In the genomic region with DNA sequence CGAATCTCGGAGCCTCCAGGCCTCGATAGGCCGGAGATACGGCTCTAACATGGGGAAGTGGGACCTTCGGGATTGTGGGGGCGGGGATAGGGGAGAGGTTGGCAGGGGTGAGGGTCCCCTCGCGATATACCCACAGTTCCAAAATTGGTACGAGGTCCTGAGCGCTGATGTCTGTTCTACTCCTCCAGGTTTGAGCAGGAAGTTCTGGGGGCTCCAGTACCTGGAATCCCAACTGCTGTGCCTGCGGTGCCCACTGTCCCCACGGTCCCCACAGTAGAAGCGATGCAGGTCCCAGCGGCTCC, we compare ENCODE assay signal across 8 cellular contexts. TPM values are rescaled to one million over a fixed set of nuclear protein-coding genes. Genes with fewer than 3 reads are reported as not detected.
DNase-seq lines count a peak whose midpoint lies in the region; ATAC-seq and TF ChIP-seq lines count a peak whose summit lies in the region.

No MANE protein-coding gene starts in this region.

- no peaks in the 10 kb centered on the region for H3K27me3 ChIP-seq in GM06990 (replicated peaks; ENCODE audit: control insufficient read depth, insufficient read depth, low read length)
- no peaks in the 10 kb centered on the region for H3K27me3 ChIP-seq in endocrine pancreas (ENCODE audit: control insufficient read depth, insufficient read depth, low read length)

- ATAC-seq in GM19395 (IDR thresholded peaks at IDR 0.05; ENCODE audit: unreplicated experiment) (no peak), esophagus mucosa (no peak)

- H3K36me3 ChIP-seq in GM06990 (ENCODE audit: control insufficient read depth, insufficient read depth, low read length) (peaks cover 26% of the 10 kb centered on the region), endocrine pancreas (ENCODE audit: control insufficient read depth, insufficient read depth, low read length) (peaks cover 3% of the 10 kb centered on the region)

- no peaks in the 10 kb centered on the region for H3K9me3 ChIP-seq in endocrine pancreas (ENCODE audit: control insufficient read depth, low read length)

- H3K4me3 ChIP-seq in GM06990 (replicated peaks; ENCODE audit: low read depth, low read length) (peak overlapping the region; percentile 98), LNCaP clone FGC (ENCODE audit: low read depth, low read length) (peak overlapping the region; percentile 100), endocrine pancreas (ENCODE audit: control insufficient read depth, insufficient read depth, low read length) (peak overlapping the region; percentile 51)

- TF ChIP-seq CTCF in GM06990 (IDR thresholded peaks at IDR 0.05; ENCODE audit: insufficient read depth, low read length, poor library complexity, severe bottlenecking), result no peak
- no peak for TF ChIP-seq CTCF in LNCaP clone FGC (IDR thresholded peaks at IDR 0.05; ENCODE audit: control insufficient read depth, extremely low read depth, insufficient read depth)
- TF ChIP-seq CTCF in osteocyte (IDR thresholded peaks at IDR 0.05), result no peak

- no peaks in the 10 kb centered on the region for H3K4me1 ChIP-seq in endocrine pancreas (ENCODE audit: control insufficient read depth, insufficient read depth, low read length)

- H3K9me3 Mint-ChIP-seq in osteocyte (ENCODE audit: unreplicated experiment), result no peaks in the 10 kb centered on the region

- H3K9ac ChIP-seq in endocrine pancreas (ENCODE audit: control insufficient read depth, insufficient read depth, low read length), result peak overlapping the region; percentile 90

- peaks cover 31% of the 10 kb centered on the region for H3K36me3 Mint-ChIP-seq in osteocyte (ENCODE audit: unreplicated experiment)

- peak overlapping the region; percentile 92 for H3K27ac Mint-ChIP-seq in osteocyte (ENCODE audit: unreplicated experiment)

- H3K27me3 Mint-ChIP-seq in osteocyte (ENCODE audit: unreplicated experiment), result no peaks in the 10 kb centered on the region

- DNase-seq in GM06990 (ENCODE audit: extremely low read depth, insufficient read length) (no peak), LNCaP clone FGC (ENCODE audit: low read depth) (no peak), osteocyte (ENCODE audit: extremely low spot score, unreplicated experiment) (no peak), NCI-H510A (lab: John Stamatoyannopoulos, UW) (no peak), germinal center (ENCODE audit: low spot score) (no peak)

- H3K4me1 Mint-ChIP-seq in osteocyte (ENCODE audit: unreplicated experiment), result peaks cover 11% of the 10 kb centered on the region

- H3K4me3 Mint-ChIP-seq in osteocyte (ENCODE audit: unreplicated experiment), result peak overlapping the region; percentile 96

RNA-seq across cellular contexts. Expression of a gene that starts 0.4 kb away (rescaled TPM):
- 88.9 and 95.3 TPM in 2 replicates for total RNA-seq in osteocyte
- total RNA-seq in esophagus mucosa, result 52.7 TPM

RNA-seq across cellular contexts. Expression of a gene that starts 12.3 kb away (rescaled TPM):
- total RNA-seq in osteocyte (1.2 and 1.3 TPM in 2 replicates), esophagus mucosa (2.2 TPM)

RNA-seq across cellular contexts. Expression of a gene that starts 16.7 kb away (rescaled TPM):
- total RNA-seq in osteocyte (15.0 and 16.6 TPM in 2 replicates), esophagus mucosa (15.4 TPM)

RNA-seq across cellular contexts. Expression of a gene that starts 18.8 kb away (rescaled TPM):
- total RNA-seq in osteocyte (317 and 370 TPM in 2 replicates), esophagus mucosa (553 TPM)

RNA-seq across cellular contexts. Expression of a gene that starts 37.0 kb away (rescaled TPM):
- total RNA-seq in osteocyte (not detected in 2 replicates), esophagus mucosa (3.8 TPM)
